ENCODE assay signal across 10 cellular contexts in the genomic region with DNA sequence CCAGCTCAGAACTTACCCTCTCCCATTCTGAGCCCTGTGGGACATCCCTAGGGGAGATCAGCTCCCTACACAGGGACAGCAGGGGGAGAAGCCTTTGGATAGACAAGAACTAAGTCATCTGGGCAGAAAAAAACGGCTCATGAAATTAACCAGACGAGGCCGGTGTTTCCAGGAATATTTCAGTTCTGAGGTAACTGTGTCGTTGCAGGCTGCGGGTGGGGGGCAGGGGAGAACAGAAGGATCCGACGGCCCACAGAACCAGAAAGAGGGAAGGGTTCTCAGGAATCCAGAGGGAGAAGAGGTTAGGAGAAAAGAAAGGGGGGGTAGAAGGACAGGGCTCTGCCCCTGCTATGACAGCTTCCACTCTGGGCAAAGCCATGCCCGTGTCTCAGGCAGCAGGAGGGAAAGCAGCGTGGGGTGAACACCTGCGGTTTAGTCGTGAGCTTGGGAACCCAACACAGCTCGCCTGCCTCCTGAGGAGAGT. TPM values are rescaled to one million over a fixed set of nuclear protein-coding genes. Genes with fewer than 3 reads are reported as not detected.
A peak's percentile ranks its signal among the peaks of the same experiment; 100 is the strongest.
DNase-seq lines count a peak whose midpoint lies in the region; ATAC-seq and TF ChIP-seq lines count a peak whose summit lies in the region.
"Had no signal": no experiment of that assay in that cellular context is flagged by ENCODE, and none has a peak within 500 bp of the region (broad histone marks: within the 10 kb centered on the region; RNA-seq: fewer than 3 reads in every experiment).

No MANE protein-coding gene starts in this region.

- H3K9me3 ChIP-seq in GM23248 (ENCODE audit: low read depth) (no peaks in the 10 kb centered on the region), ascending aorta (no peaks in the 10 kb centered on the region), thyroid gland (no peaks in the 10 kb centered on the region)

- peak overlapping the region; percentile 98 for H3K27ac ChIP-seq in GM23248
- H3K27ac ChIP-seq in ascending aorta: peak overlapping the region; percentile 27 to 44
- H3K27ac ChIP-seq in thyroid gland: peak overlapping the region; percentile 69 to 100 (median 95)
- H3K27ac ChIP-seq: dorsolateral prefrontal cortex had no signal

- H4K20me1 ChIP-seq in GM23248 (ENCODE audit: insufficient read depth): peaks cover 19% of the 10 kb centered on the region

- no peak overlapping the region for H2AFZ ChIP-seq in GM23248

- DNase-seq in GM23248 (peak; percentile 52), ascending aorta (ENCODE audit: low spot score in 2 of 2) (no peak), islet precursor cell (peak; percentile 69), thyroid gland (peak; percentile 76 to 77), SKM-1 treated with dmso at 0.1 percent for 144 hours (lab: John Stamatoyannopoulos, UW; ENCODE audit: unreplicated experiment) (no peak)
- DNase-seq: dorsolateral prefrontal cortex, NCI-H187 treated with DMSO at 0.1 percent for 48 hours, T-helper 2 cell had no signal

- peak overlapping the region; percentile 100 for H3K9ac ChIP-seq in GM23248

- peaks cover 59% of the 10 kb centered on the region for H3K4me1 ChIP-seq in GM23248 (ENCODE audit: insufficient read depth)
- H3K4me1 ChIP-seq in ascending aorta: peaks cover 4 to 40% of the 10 kb centered on the region in 2 donors
- peaks cover 68 to 83% of the 10 kb centered on the region in 2 donors for H3K4me1 ChIP-seq in thyroid gland

- H3K9me2 ChIP-seq in GM23248 (ENCODE audit: insufficient read depth): no peaks in the 10 kb centered on the region

- H3K27me3 ChIP-seq in GM23248 (replicated peaks; ENCODE audit: insufficient read depth): no peaks in the 10 kb centered on the region
- H3K27me3 ChIP-seq in ascending aorta: no peaks in the 10 kb centered on the region
- no peaks in the 10 kb centered on the region for H3K27me3 ChIP-seq in thyroid gland

- peak overlapping the region; percentile 81 for H3K4me3 ChIP-seq in GM23248
- H3K4me3 ChIP-seq in ascending aorta: no peak overlapping the region
- H3K4me3 ChIP-seq in thyroid gland (replicated peaks in 1 of 3): no peak overlapping the region
- H3K4me3 ChIP-seq: dorsolateral prefrontal cortex had no signal

- intact Hi-C loops in ascending aorta (cut with DNase I) (no loop called here), thyroid gland (cut with DNase I) (no loop called here)

- 40 to 52% methylated on average over 10 to 12 of the region's 12 CpGs for WGBS in GM23248 (ENCODE audit: low coverage in 1 of 2, low lambda C conversion rate in 2 of 2, missing lambda C conversion rate in 2 of 2), 2 experiments
- 42 to 52% methylated on average over 12 of the region's 12 CpGs for WGBS in thyroid gland, 2 donors

- ATAC-seq in GM21737 (IDR thresholded peaks at IDR 0.05; ENCODE audit: unreplicated experiment) (no peak), GM18861 (IDR thresholded peaks at IDR 0.05; ENCODE audit: unreplicated experiment) (no peak)

- peaks cover 80% of the 10 kb centered on the region for H3K79me2 ChIP-seq in GM23248 (ENCODE audit: insufficient read depth)

- TF ChIP-seq CTCF in ascending aorta (IDR thresholded peaks at IDR 0.05): no peak
- no peak for TF ChIP-seq CTCF in thyroid gland (IDR thresholded peaks at IDR 0.05)

- in situ Hi-C loops in GM23248 (cut with MboI): no loop called here

- H3K36me3 ChIP-seq in GM23248 (ENCODE audit: low read depth) (peaks cover 9% of the 10 kb centered on the region; the same call in 1 of the 2 replicates), ascending aorta (peaks cover 5 to 8% of the 10 kb centered on the region in 2 donors), thyroid gland (no peaks in the 10 kb centered on the region)

- H3F3A ChIP-seq in GM23248 (ENCODE audit: insufficient read depth): peaks cover 30% of the 10 kb centered on the region

- peak in 1 of 2 donors; percentile 12 for TF ChIP-seq POLR2A in thyroid gland (IDR thresholded peaks at IDR 0.05)

- H3K4me2 ChIP-seq in GM23248 (ENCODE audit: unreplicated experiment): peak overlapping the region; percentile 32

RNA-seq across cellular contexts. Expression of a gene that starts 3.6 kb away (rescaled TPM):
- total RNA-seq in GM23248 (2014; rRNA removed; shearing (Covaris generic)): 33.0 and 39.1 TPM in 2 replicates
- 20.0 and 21.1 TPM in 2 replicates for polyA plus RNA-seq in GM23248 (2016; fragmentation: Nextera tagmentation; extraction: Ambion mirVana)
- total RNA-seq in ascending aorta (32.6 TPM), thyroid gland (1 to 10 TPM; 4.3 to 9.4 (median 6.9) TPM)

RNA-seq across cellular contexts. Expression of a gene that starts 16.5 kb away (rescaled TPM):
- 86.6 and 109 TPM in 2 replicates for total RNA-seq in GM23248 (2014; rRNA removed; shearing (Covaris generic))
- polyA plus RNA-seq in GM23248 (2016; fragmentation: Nextera tagmentation; extraction: Ambion mirVana): 121 and 136 TPM in 2 replicates
- total RNA-seq in ascending aorta (107 TPM), thyroid gland (100 to 1,000 TPM in 1 of 4 donors, 10 to 100 TPM in 3; 38.6 to 105 (median 60.6) TPM)

RNA-seq across cellular contexts. Expression of a gene that starts 21.9 kb away (rescaled TPM):
- 0.51 and 4.6 TPM in 2 replicates for total RNA-seq in GM23248 (2014; rRNA removed; shearing (Covaris generic))
- polyA plus RNA-seq in GM23248 (2016; fragmentation: Nextera tagmentation; extraction: Ambion mirVana): 3.9 and 5.7 TPM in 2 replicates
- 22.6 TPM for total RNA-seq in ascending aorta
- 10 to 100 TPM; 22.7 to 38.0 (median 31.0) TPM for total RNA-seq in thyroid gland

RNA-seq across cellular contexts. Expression of a gene that starts 31.8 kb away (rescaled TPM):
- 140 and 172 TPM in 2 replicates for total RNA-seq in GM23248 (2014; rRNA removed; shearing (Covaris generic))
- polyA plus RNA-seq in GM23248 (2016; fragmentation: Nextera tagmentation; extraction: Ambion mirVana): 207 and 222 TPM in 2 replicates
- total RNA-seq in ascending aorta: 113 TPM
- 100 to 1,000 TPM; 164 to 216 (median 191) TPM for total RNA-seq in thyroid gland

RNA-seq across cellular contexts. Expression of a gene that starts 34.0 kb away (rescaled TPM):
- not detected in 2 replicates for total RNA-seq in GM23248 (2014; rRNA removed; shearing (Covaris generic))
- 0.25 TPM in 1 of 2 replicates, not detected in the other for polyA plus RNA-seq in GM23248 (2016; fragmentation: Nextera tagmentation; extraction: Ambion mirVana)
- total RNA-seq in ascending aorta (0.64 TPM), thyroid gland (10 to 100 TPM in 2 of 4 donors, 1 to 10 TPM in 2; 8.8 to 16.0 (median 11.6) TPM)

Comparison
In these comparisons a context has a peak if more than half of its experiments do, and no peak if none do; other contexts are left out.
1. DNase-seq: peak in GM23248 (single experiment), islet precursor cell (single experiment) and thyroid gland (2 of 2); none in ascending aorta (0 of 2) and SKM-1 treated with dmso at 0.1 percent for 144 hours (single experiment).
2. H3K27ac ChIP-seq: peak in every context shown above with its lines; median percentile 98 in GM23248; 95 in thyroid gland; 36 in ascending aorta.